ENCODE assay signal across 8 cellular contexts in genomic region chr19:6273701-6274601, GRCh38. TPM values are rescaled to one million over a fixed set of nuclear protein-coding genes. Genes with fewer than 3 reads are reported as not detected.
DNase-seq lines count a peak whose midpoint lies in the region; ATAC-seq and TF ChIP-seq lines count a peak whose summit lies in the region.

No MANE protein-coding gene starts in this region.

- H3K36me3 ChIP-seq in right atrium auricular region: peaks cover 15% of the 10 kb centered on the region

- H3K27ac ChIP-seq in right atrium auricular region: peak overlapping the region; percentile 88 to 94

- H3K27me3 ChIP-seq in right atrium auricular region: no peaks in the 10 kb centered on the region

- H3K9me3 ChIP-seq in right atrium auricular region: no peaks in the 10 kb centered on the region

- no peak for ATAC-seq in HG03378 (IDR thresholded peaks at IDR 0.05; ENCODE audit: unreplicated experiment)
- no peak for ATAC-seq in GM19452 (IDR thresholded peaks at IDR 0.05; ENCODE audit: unreplicated experiment)

- peak in 2 of 3 experiments; percentile 73 to 89 for DNase-seq in NCI-H1417 (lab: John Stamatoyannopoulos, UW)
- DNase-seq in NCI-H1417 treated with DMSO at 0.1 percent for 48 hours (lab: John Stamatoyannopoulos, UW): no peak
- peak in 37 of 56 donors; percentile 10 to 67 (median 38) for DNase-seq in amygdala (lab: John Stamatoyannopoulos, UW)
- DNase-seq in right atrium auricular region (ENCODE audit: low spot score): peak; percentile 97
- DNase-seq in pulmonary artery endothelial cell (ENCODE audit: low read depth, low spot score): peak; percentile 56
- no peak for DNase-seq in stimulated activated CD4-positive, alpha-beta T cell treated with anti-CD3 and anti-CD28 coated beads, Interleukin-4, amount 100 ng/mL, for 24 hours

- H3K4me3 ChIP-seq in right atrium auricular region: peak overlapping the region; percentile 1 to 24

- no peak for TF ChIP-seq CTCF in right atrium auricular region (IDR thresholded peaks at IDR 0.05)

- peaks cover 0 to 100% of the 10 kb centered on the region in 2 donors for H3K4me1 ChIP-seq in right atrium auricular region

RNA-seq across cellular contexts. Expression of gene MLLT1, which starts 5.8 kb away (rescaled TPM):
- total RNA-seq in right atrium auricular region: 10 to 100 TPM; 21.2 to 36.9 TPM
- total RNA-seq in pulmonary artery endothelial cell: 6.0 and 7.6 TPM in 2 replicates

RNA-seq across cellular contexts. Expression of gene ACER1, which starts 59.5 kb away (rescaled TPM):
- total RNA-seq in right atrium auricular region (under 1 TPM in 1 of 2 donors, not detected in 1; 0.24 TPM), pulmonary artery endothelial cell (not detected in 2 replicates)

Comparison
In these comparisons a context has a peak if more than half of its experiments do, and no peak if none do; other contexts are left out.
1. DNase-seq: peak in NCI-H1417 (2 of 3), amygdala (37 of 56), right atrium auricular region (single experiment) and pulmonary artery endothelial cell (single experiment); none in NCI-H1417 treated with DMSO at 0.1 percent for 48 hours (single experiment) and stimulated activated CD4-positive, alpha-beta T cell treated with anti-CD3 and anti-CD28 coated beads, Interleukin-4, amount 100 ng/mL, for 24 hours (single experiment).